1 cellular context compared by ENCODE assay signal in genomic region chr16:15913046-15913698, GRCh38.
TF ChIP-seq lines count a peak whose summit lies in the region.

No MANE protein-coding gene starts in this region.

TF ChIP-seq in HepG2, 621 proteins besides CTCF, POLR2A, EP300 and RAD21:
- TF ChIP-seq CHD2 (IDR thresholded peaks at IDR 0.05; ENCODE audit: low read depth, low read length) (no peak), ZNF558 (CRISPR knock-in tag; IDR thresholded peaks at IDR 0.05; ENCODE audit: borderline replicate concordance) (no peak), ZNF230 (CRISPR knock-in tag; IDR thresholded peaks at IDR 0.05) (no peak), IKZF5 (CRISPR knock-in tag; IDR thresholded peaks at IDR 0.05) (no peak), ZNF468 (CRISPR knock-in tag; IDR thresholded peaks at IDR 0.05) (no peak), ZBTB39 (CRISPR knock-in tag; IDR thresholded peaks at IDR 0.05) (no peak), ZNF709 (CRISPR knock-in tag; IDR thresholded peaks at IDR 0.05) (no peak), ZNF260 (CRISPR knock-in tag; IDR thresholded peaks at IDR 0.05; ENCODE audit: borderline replicate concordance, low read depth) (no peak)
